ENCODE assay signal across 18 cellular contexts in the genomic region with DNA sequence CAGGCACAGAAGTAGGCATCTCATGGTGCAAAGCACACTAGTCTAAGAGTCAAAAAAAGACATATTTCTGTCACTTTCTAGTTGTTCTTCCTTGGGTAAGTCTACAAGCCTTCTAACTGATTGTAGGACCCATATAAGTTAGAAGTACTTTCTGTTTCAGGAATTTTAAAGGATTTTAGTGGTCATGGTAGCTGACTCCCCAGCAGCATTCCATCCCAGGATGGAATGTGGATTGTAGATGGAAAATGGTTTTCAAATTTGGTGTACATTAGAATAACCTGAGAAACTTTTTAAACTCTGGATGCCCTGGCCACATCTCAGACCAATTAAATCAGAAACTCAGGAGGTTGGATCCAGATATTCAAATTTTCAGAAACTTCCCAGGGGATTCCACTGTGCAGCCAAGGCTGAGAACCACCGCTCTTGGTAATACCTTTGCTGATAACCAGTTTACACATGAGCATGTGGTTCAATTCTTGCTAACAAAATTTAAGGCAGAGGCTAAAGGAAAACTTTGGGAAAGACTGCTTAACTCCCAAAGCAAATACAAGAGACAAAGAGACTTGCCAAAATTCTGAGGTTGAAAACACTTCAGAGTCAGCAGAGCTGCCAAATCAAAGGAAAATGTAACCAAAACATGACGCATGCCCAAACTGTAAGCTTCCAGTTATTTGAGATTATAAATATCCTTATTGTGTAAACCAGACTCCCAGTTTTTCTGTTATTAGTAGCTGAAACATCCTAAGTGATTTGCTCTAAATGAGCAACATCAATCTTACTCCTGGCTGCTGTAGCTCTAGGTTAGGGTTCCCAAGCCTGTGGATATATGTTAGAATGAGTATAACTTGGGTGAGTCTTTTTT.
A peak's percentile ranks its signal among the peaks of the same experiment; 100 is the strongest.
DNase-seq lines count a peak whose midpoint lies in the region; ATAC-seq and TF ChIP-seq lines count a peak whose summit lies in the region.
"Had no signal": no experiment of that assay in that cellular context is flagged by ENCODE, and none has a peak within 500 bp of the region (broad histone marks: within the 10 kb centered on the region; RNA-seq: fewer than 3 reads in every experiment).

No MANE protein-coding gene starts in this region.

- intact Hi-C loops in mammary epithelial cell (cut with micrococcal nuclease) = no loop called here
- intact Hi-C loops in left lung (cut with DNase I) = no loop called here

- dilution Hi-C loops in mammary epithelial cell (cut with HindIII; ENCODE audit: low sequenced_read_pairs) = loop anchor here (5.0 kb wide), 1 partner anchor 50 kb away; no protein-coding TSS in a partner anchor

- 69% methylated on average over 2 of the region's 2 CpGs for whole genome bisulfite sequencing in mammary epithelial cell (ENCODE audit: low coverage, missing lambda C conversion rate)

- H3K27me3 ChIP-seq in mammary epithelial cell (ENCODE audit: insufficient read depth, low read length) (no peaks in the 10 kb centered on the region), left lung (peaks cover 0 to 15% of the 10 kb centered on the region in 2 donors)

- no peak overlapping the region for H3K4me2 ChIP-seq in mammary epithelial cell (ENCODE audit: insufficient read depth, low read depth, low read length)

- H3K4me1 ChIP-seq in mammary epithelial cell (ENCODE audit: insufficient read depth, low read length) (no peaks in the 10 kb centered on the region), left lung (no peaks in the 10 kb centered on the region)

- H2AFZ ChIP-seq in mammary epithelial cell (ENCODE audit: low read depth, low read length) = peak overlapping the region; percentile 22

- CTCF ChIA-PET in mammary epithelial cell (lab: Charles Lee; ENCODE audit: low non-redundant PET) = no interaction called here

- peak; percentile 78 for DNase-seq in AG20443 (ENCODE audit: low spot score)
- peak; percentile 47 for DNase-seq in HS-5 (ENCODE audit: low read depth)
- peak; percentile 70 for DNase-seq in mammary epithelial cell
- no peak for DNase-seq in left lung
- no peak for DNase-seq in stimulated activated CD4-positive, alpha-beta T cell treated with anti-CD3 and anti-CD28 coated beads, Interleukin-4, amount 100 ng/mL, for 24 hours
- no peak for DNase-seq in iPS-NIHi7 (ENCODE audit: extremely low spot score)
- DNase-seq: amygdala; CD4-positive, CD25-positive, alpha-beta regulatory T cell; NCI-H1105; NCI-H2171 treated with DMSO at 0.1 percent for 48 hours; NK-92 treated with Interleukin-12 subunit alpha and Interleukin-12 subunit beta, amount 100 ng/mL, for 24 hours; SHP77 treated with DMSO at 0.1 percent for 48 hours; stimulated activated naive CD4-positive, alpha-beta T cell had no signal

- no peak overlapping the region for H3K9ac ChIP-seq in mammary epithelial cell (ENCODE audit: insufficient read depth, low read length)

- ATAC-seq in left lung (peak; percentile 37), GM21526 (IDR thresholded peaks at IDR 0.05; ENCODE audit: low FRiP score, unreplicated experiment) (no peak), HG03135 (IDR thresholded peaks at IDR 0.05; ENCODE audit: unreplicated experiment) (no peak)
- ATAC-seq: activated CD4-positive, CD25-positive, alpha-beta regulatory T cell treated with anti-CD3 and anti-CD28 coated beads, Interleukin-2, amount 50 U/mL, for 24 hours; activated T-helper 17 cell treated with anti-CD3 and anti-CD28 coated beads, Interleukin-2, amount 50 U/mL, for 72 hours; left lobe of liver had no signal

- in situ Hi-C loops in mammary epithelial cell (cut with MboI; ENCODE audit: low sequenced_read_pairs in 2 of 2) = no loop called here

- H3K79me2 ChIP-seq in mammary epithelial cell (ENCODE audit: insufficient read depth, low read length) = no peaks in the 10 kb centered on the region

- BruUV-seq in mammary epithelial cell (replicated peaks; lab: Mats Ljungman, UMichigan) = no TSS peak

- H3K9me3 ChIP-seq in mammary epithelial cell (replicated peaks; ENCODE audit: insufficient read depth, low read length) (no peaks in the 10 kb centered on the region), left lung (no peaks in the 10 kb centered on the region)

- no peaks in the 10 kb centered on the region for H3K36me3 ChIP-seq in mammary epithelial cell (ENCODE audit: insufficient read depth, low read length)
- no peaks in the 10 kb centered on the region for H3K36me3 ChIP-seq in left lung

- no peaks in the 10 kb centered on the region for H4K20me1 ChIP-seq in mammary epithelial cell (ENCODE audit: insufficient read depth, low read length)

- H3K27ac ChIP-seq in mammary epithelial cell (ENCODE audit: insufficient read depth, low read depth, low read length) (no peak overlapping the region), left lung (no peak overlapping the region)

- no peak overlapping the region for H3K4me3 ChIP-seq in mammary epithelial cell (replicated peaks in 1 of 3; ENCODE audit: insufficient read depth in 1 of 3, low read depth in 2 of 3, low read length in 3 of 3)
- no peak overlapping the region for H3K4me3 ChIP-seq in left lung

- TF ChIP-seq CTCF in mammary epithelial cell (conservative IDR thresholded peaks at IDR 0.05 in 1 of 2, IDR thresholded peaks at IDR 0.05 in 1 of 2; ENCODE audit: extremely low read depth in 1 of 2, insufficient read depth in 1 of 2, low read depth in 1 of 2, low read length in 2 of 2) (no peak), left lung (IDR thresholded peaks at IDR 0.05) (no peak)

Comparison
In these comparisons a context has a peak if more than half of its experiments do, and no peak if none do; other contexts are left out.
1. DNase-seq: peak in AG20443 (single experiment), HS-5 (single experiment) and mammary epithelial cell (single experiment); none in left lung (0 of 2), stimulated activated CD4-positive, alpha-beta T cell treated with anti-CD3 and anti-CD28 coated beads, Interleukin-4, amount 100 ng/mL, for 24 hours (single experiment) and iPS-NIHi7 (single experiment).